ENCODE assay signal across 28 cellular contexts in genomic region chr6:41336824-41337223, GRCh38. TPM values are rescaled to one million over a fixed set of nuclear protein-coding genes. Genes with fewer than 3 reads are reported as not detected.
DNase-seq lines count a peak whose midpoint lies in the region; ATAC-seq and TF ChIP-seq lines count a peak whose summit lies in the region.
"Had no signal": no experiment of that assay in that cellular context is flagged by ENCODE, and none has a peak within 500 bp of the region (broad histone marks: within the 10 kb centered on the region; RNA-seq: fewer than 3 reads in every experiment).

No MANE protein-coding gene starts in this region.

- H3K4me3 Mint-ChIP-seq in T-helper 2 cell treated with Interferon-gamma antibody and Interleukin-4, amounts not matched to agents 5 μg/mL and 100 μg/mL, for 36 hours, result no peak overlapping the region
- H3K4me3 Mint-ChIP-seq: activated naive CD4-positive, alpha-beta T cell treated with anti-CD3 and anti-CD28 coated beads for 36 hours; activated T-cell treated with anti-CD3 and anti-CD28 coated beads, Interleukin-2, amount 50 U/mL, for 72 hours; nephron had no signal

- H3K9me3 Mint-ChIP-seq in T-helper 2 cell treated with Interferon-gamma antibody and Interleukin-4, amounts not matched to agents 5 μg/mL and 100 μg/mL, for 36 hours, result no peaks in the 10 kb centered on the region
- H3K9me3 Mint-ChIP-seq: activated naive CD4-positive, alpha-beta T cell treated with anti-CD3 and anti-CD28 coated beads for 36 hours; activated T-cell treated with anti-CD3 and anti-CD28 coated beads, Interleukin-2, amount 50 U/mL, for 72 hours; nephron had no signal

- TF ChIP-seq CTCF in SK-N-SH (IDR thresholded peaks at IDR 0.05), result no peak

- H3K27ac Mint-ChIP-seq in T-helper 2 cell treated with Interferon-gamma antibody and Interleukin-4, amounts not matched to agents 5 μg/mL and 100 μg/mL, for 36 hours, result no peak overlapping the region
- H3K27ac Mint-ChIP-seq: activated naive CD4-positive, alpha-beta T cell treated with anti-CD3 and anti-CD28 coated beads for 36 hours; activated T-cell treated with anti-CD3 and anti-CD28 coated beads, Interleukin-2, amount 50 U/mL, for 72 hours; nephron had no signal

- no peak for TF ChIP-seq RAD21 in SK-N-SH (IDR thresholded peaks at IDR 0.05; ENCODE audit: low read length)

- no peaks in the 10 kb centered on the region for H3K9me3 ChIP-seq in SK-N-SH
- H3K9me3 ChIP-seq: BLaER1, colonic mucosa, esophagus squamous epithelium, left ventricle myocardium inferior, SJSA1 had no signal

- DNase-seq in NCI-H524 (lab: John Stamatoyannopoulos, UW) (peak; percentile 16 to 21), NCI-H524 treated with DMSO at 0.1 percent for 48 hours (lab: John Stamatoyannopoulos, UW) (no peak), NCI-H1105 treated with DMSO at 0.1 percent for 48 hours (lab: John Stamatoyannopoulos, UW) (peak; percentile 39), SK-N-SH (peak; percentile 77)
- DNase-seq in activated CD4-positive, CD25-positive, alpha-beta regulatory T cell treated with anti-CD3 and anti-CD28 coated beads, Interleukin-2, amount 50 U/mL, for 72 hours, result no peak
- DNase-seq in T-helper 2 cell treated with Interferon-gamma antibody and Interleukin-4, amounts not matched to agents 5 μg/mL and 100 μg/mL, for 36 hours (ENCODE audit: low spot score), result no peak
- DNase-seq: ACHN; activated CD4-positive, alpha-beta T cell treated with anti-CD3 and anti-CD28 coated beads for 48 hours; activated naive CD4-positive, alpha-beta T cell treated with anti-CD3 and anti-CD28 coated beads for 36 hours; activated T-cell treated with anti-CD3 and anti-CD28 coated beads, Interleukin-2, amount 50 U/mL, for 72 hours; amniotic stem cell; Calu3; colonic mucosa; esophagus squamous epithelium; H7; left ventricle myocardium inferior; NCI-H1048; NCI-H446 treated with DMSO at 0.1 percent for 48 hours; small intestine; T-helper 2 cell had no signal

- no peaks in the 10 kb centered on the region for H3K36me3 Mint-ChIP-seq in T-helper 2 cell treated with Interferon-gamma antibody and Interleukin-4, amounts not matched to agents 5 μg/mL and 100 μg/mL, for 36 hours (ENCODE audit: low read depth)

- no peaks in the 10 kb centered on the region for H3K79me2 ChIP-seq in SK-N-SH (ENCODE audit: insufficient read depth)
- H3K79me2 ChIP-seq: hepatocyte had no signal

- no peak overlapping the region for H3K4me2 ChIP-seq in SK-N-SH
- H3K4me2 ChIP-seq: BLaER1, hepatocyte had no signal

- TF ChIP-seq EP300 in SK-N-SH (IDR thresholded peaks at IDR 0.05; ENCODE audit: borderline replicate concordance in 1 of 2, low read depth in 1 of 2, low read length in 1 of 2), result peak in 1 of 2 experiments; percentile 57; a peak in 2 of 4 replicates

- CTCF ChIA-PET in SK-N-SH (lab: Yijun Ruan, JAX), result interaction anchor here (1.2 to 9.7 kb wide), 4 partner anchors 11 to 32 kb away, joined by 3 to 80 read pairs (median 21); no protein-coding TSS in a partner anchor

- no peak overlapping the region for H3K27ac ChIP-seq in SK-N-SH (ENCODE audit: low read depth in 2 of 2, low read length in 1 of 2)
- H3K27ac ChIP-seq: BLaER1, colonic mucosa, esophagus squamous epithelium, hepatocyte, HL-60, left ventricle myocardium inferior, SJSA1 had no signal

- POLR2A ChIA-PET in SK-N-SH (lab: Yijun Ruan, JAX), result no interaction called here

- peaks cover 9% of the 10 kb centered on the region for H3K27me3 ChIP-seq in SK-N-SH (ENCODE audit: insufficient read depth)
- H3K27me3 ChIP-seq: BLaER1, colonic mucosa had no signal

- WGBS in SK-N-SH (ENCODE audit: low lambda C conversion rate), result 31% methylated on average over 1 of the region's 1 CpG

- H3K4me3 ChIP-seq in SK-N-SH (ENCODE audit: low read depth in 2 of 2, low read length in 1 of 2), result no peak overlapping the region
- H3K4me3 ChIP-seq: BLaER1, colonic mucosa, esophagus squamous epithelium, GM12878, hepatocyte, left ventricle myocardium inferior, SJSA1 had no signal

- peaks cover 18% of the 10 kb centered on the region for H3K4me1 Mint-ChIP-seq in T-helper 2 cell treated with Interferon-gamma antibody and Interleukin-4, amounts not matched to agents 5 μg/mL and 100 μg/mL, for 36 hours (ENCODE audit: low read depth)

- no peaks in the 10 kb centered on the region for H3K9me2 ChIP-seq in SK-N-SH

- ATAC-seq in HG03095 (IDR thresholded peaks at IDR 0.05; ENCODE audit: unreplicated experiment) (no peak), GM21423 (IDR thresholded peaks at IDR 0.05; ENCODE audit: unreplicated experiment) (no peak)
- ATAC-seq: activated T-cell treated with anti-CD3 and anti-CD28 coated beads, Interleukin-2, amount 50 U/mL, for 72 hours; GM12878 had no signal

- H3K4me1 ChIP-seq in SK-N-SH (ENCODE audit: control insufficient read depth in 1 of 2, insufficient read depth in 2 of 2, low read depth in 1 of 2, low read length in 1 of 2), result peaks cover 0 to 7% of the 10 kb centered on the region in 2 experiments; a peak in 2 of 4 replicates
- H3K4me1 ChIP-seq: colonic mucosa, esophagus squamous epithelium, left ventricle myocardium inferior, SJSA1 had no signal

- H4K20me1 ChIP-seq in SK-N-SH (ENCODE audit: insufficient read depth), result no peaks in the 10 kb centered on the region
- H4K20me1 ChIP-seq: BLaER1 had no signal

- H3K9ac ChIP-seq in SK-N-SH, result no peak overlapping the region
- H3K9ac ChIP-seq: BLaER1 had no signal

- H3K36me3 ChIP-seq in SK-N-SH (replicated peaks in 1 of 2; ENCODE audit: control insufficient read depth in 1 of 2, insufficient read depth in 2 of 2, low read length in 1 of 2), result no peaks in the 10 kb centered on the region
- H3K36me3 ChIP-seq: BLaER1, colonic mucosa, esophagus squamous epithelium, left ventricle myocardium inferior, SJSA1 had no signal

- no peak overlapping the region for H2AFZ ChIP-seq in SK-N-SH (ENCODE audit: low read depth)
- H2AFZ ChIP-seq: hepatocyte had no signal

- no peaks in the 10 kb centered on the region for H3F3A ChIP-seq in SK-N-SH (replicated peaks; ENCODE audit: insufficient read depth)

- H3K27me3 Mint-ChIP-seq in T-helper 2 cell treated with Interferon-gamma antibody and Interleukin-4, amounts not matched to agents 5 μg/mL and 100 μg/mL, for 36 hours (ENCODE audit: low read depth), result peaks cover 13% of the 10 kb centered on the region

TF ChIP-seq in SK-N-SH, 30 proteins besides CTCF, POLR2A, EP300 and RAD21:
- TF ChIP-seq NFIC (IDR thresholded peaks at IDR 0.05; ENCODE audit: borderline replicate concordance), result peak; percentile 23; the same call in 1 of the 2 replicates
- TF ChIP-seq RXRA (IDR thresholded peaks at IDR 0.05; ENCODE audit: borderline replicate concordance, low read depth), result no peak
- peak; percentile 76; the same call in 1 of the 2 replicates for TF ChIP-seq MXI1 (IDR thresholded peaks at IDR 0.05; ENCODE audit: low read depth, low read length)
- TF ChIP-seq GATA2 (CRISPR knock-in tag; IDR thresholded peaks at IDR 0.05), result no peak
- TF ChIP-seq SMC3 (IDR thresholded peaks at IDR 0.05; ENCODE audit: low read depth, low read length), result no peak
- peak; percentile 37; the same call in 1 of the 2 replicates for TF ChIP-seq RCOR1 (IDR thresholded peaks at IDR 0.05; ENCODE audit: low read length)
- TF ChIP-seq IRF3 (IDR thresholded peaks at IDR 0.05; ENCODE audit: low read depth, low read length), result no peak
- 0 out of 2 replicates have a peak, but pooled peaks have one; percentile 13 for TF ChIP-seq TCF12 (IDR thresholded peaks at IDR 0.05)
- TF ChIP-seq, protein P1, sequence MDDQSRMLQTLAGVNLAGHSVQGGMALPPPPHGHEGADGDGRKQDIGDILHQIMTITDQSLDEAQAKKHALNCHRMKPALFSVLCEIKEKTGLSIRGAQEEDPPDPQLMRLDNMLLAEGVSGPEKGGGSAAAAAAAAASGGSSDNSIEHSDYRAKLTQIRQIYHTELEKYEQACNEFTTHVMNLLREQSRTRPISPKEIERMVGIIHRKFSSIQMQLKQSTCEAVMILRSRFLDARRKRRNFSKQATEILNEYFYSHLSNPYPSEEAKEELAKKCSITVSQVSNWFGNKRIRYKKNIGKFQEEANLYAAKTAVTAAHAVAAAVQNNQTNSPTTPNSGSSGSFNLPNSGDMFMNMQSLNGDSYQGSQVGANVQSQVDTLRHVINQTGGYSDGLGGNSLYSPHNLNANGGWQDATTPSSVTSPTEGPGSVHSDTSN (IDR thresholded peaks at IDR 0.05), result no peak

RNA-seq across cellular contexts. Expression of gene NCR2, which starts 1.4 kb away (rescaled TPM):
- polyA plus RNA-seq in SK-N-SH (2012; rRNA removed), result not detected in 2 replicates
- not detected in 2 replicates for polyA plus RNA-seq in SK-N-SH (2012; cell fraction: cytosol; rRNA removed)
- polyA plus RNA-seq in SK-N-SH (2012; cell fraction: nucleus; rRNA removed), result not detected in 2 replicates
- polyA plus RNA-seq: hepatocyte, small intestine had no signal

RNA-seq across cellular contexts. Expression of gene TREM1, which starts 50.3 kb away (rescaled TPM):
- polyA plus RNA-seq in SK-N-SH (2012; rRNA removed), result not detected in 2 replicates
- polyA plus RNA-seq in SK-N-SH (2012; cell fraction: cytosol; rRNA removed), result not detected in 2 replicates
- polyA plus RNA-seq in SK-N-SH (2012; cell fraction: nucleus; rRNA removed), result not detected in 2 replicates

Comparison
In these comparisons a context has a peak if more than half of its experiments do, and no peak if none do; other contexts are left out.
1. DNase-seq: peak in NCI-H524 (2 of 2), NCI-H1105 treated with DMSO at 0.1 percent for 48 hours (single experiment) and SK-N-SH (single experiment); none in NCI-H524 treated with DMSO at 0.1 percent for 48 hours (single experiment), activated CD4-positive, CD25-positive, alpha-beta regulatory T cell treated with anti-CD3 and anti-CD28 coated beads, Interleukin-2, amount 50 U/mL, for 72 hours (single experiment) and T-helper 2 cell treated with Interferon-gamma antibody and Interleukin-4, amounts not matched to agents 5 μg/mL and 100 μg/mL, for 36 hours (single experiment).